8 cellular contexts compared by ENCODE assay signal in genomic region chr15:60568301-60568742, GRCh38.
DNase-seq lines count a peak whose midpoint lies in the region; ATAC-seq and TF ChIP-seq lines count a peak whose summit lies in the region.

No MANE protein-coding gene starts in this region.

- ATAC-seq in GM19351 (IDR thresholded peaks at IDR 0.05; ENCODE audit: unreplicated experiment) (peak; percentile 90), HG03066 (IDR thresholded peaks at IDR 0.05; ENCODE audit: low read depth, unreplicated experiment) (peak; percentile 80)

- H3K9me3 Mint-ChIP-seq in activated naive CD8-positive, alpha-beta T cell treated with anti-CD3 and anti-CD28 coated beads for 36 hours = no peaks in the 10 kb centered on the region

- H3K4me1 ChIP-seq in DOHH2 (ENCODE audit: control insufficient read depth, low read length) = peaks cover 14% of the 10 kb centered on the region
- H3K4me1 ChIP-seq in vagina = peaks cover 20% of the 10 kb centered on the region

- no peaks in the 10 kb centered on the region for H4K20me1 ChIP-seq in DOHH2 (ENCODE audit: control insufficient read depth, insufficient read depth, low read depth, low read length)

- H3K9me3 ChIP-seq in DOHH2 (ENCODE audit: control insufficient read depth, insufficient read depth, low read length) = no peaks in the 10 kb centered on the region
- H3K9me3 ChIP-seq in vagina = no peaks in the 10 kb centered on the region

- no peaks in the 10 kb centered on the region for H3K27me3 Mint-ChIP-seq in activated naive CD8-positive, alpha-beta T cell treated with anti-CD3 and anti-CD28 coated beads for 36 hours

- H3K27ac Mint-ChIP-seq in activated naive CD8-positive, alpha-beta T cell treated with anti-CD3 and anti-CD28 coated beads for 36 hours = peak overlapping the region; percentile 88

- H3K27me3 ChIP-seq in DOHH2 (ENCODE audit: control insufficient read depth, low read length) = peaks cover 35% of the 10 kb centered on the region
- H3K27me3 ChIP-seq in vagina = no peaks in the 10 kb centered on the region

- H3K4me3 Mint-ChIP-seq in activated naive CD8-positive, alpha-beta T cell treated with anti-CD3 and anti-CD28 coated beads for 36 hours = peak overlapping the region; percentile 50

- no peak for DNase-seq in activated naive CD8-positive, alpha-beta T cell treated with anti-CD3 and anti-CD28 coated beads for 36 hours
- no peak for DNase-seq in stimulated activated CD4-positive, alpha-beta T cell treated with anti-CD3 and anti-CD28 coated beads, Interleukin-2, amount 100 ng/mL, for 24 hours
- DNase-seq in epidermal melanocyte (ENCODE audit: insufficient read length, low spot score) = no peak
- DNase-seq in vagina (ENCODE audit: extremely low spot score in 2 of 2) = no peak
- no peak for DNase-seq in activated CD8-positive, alpha-beta memory T cell treated with anti-CD3 and anti-CD28 coated beads for 24 hours

- H3F3A ChIP-seq in DOHH2 (ENCODE audit: control insufficient read depth, insufficient read depth) = no peaks in the 10 kb centered on the region

- peaks cover 12% of the 10 kb centered on the region for H3K36me3 Mint-ChIP-seq in activated naive CD8-positive, alpha-beta T cell treated with anti-CD3 and anti-CD28 coated beads for 36 hours

- H3K36me3 ChIP-seq in DOHH2 (ENCODE audit: control insufficient read depth, low read length) (no peaks in the 10 kb centered on the region), vagina (no peaks in the 10 kb centered on the region)

- peak overlapping the region; percentile 34 for H3K4me2 ChIP-seq in DOHH2 (ENCODE audit: low read length)

- H3K79me2 ChIP-seq in DOHH2 (ENCODE audit: control insufficient read depth, low read length) = no peaks in the 10 kb centered on the region

- TF ChIP-seq CTCF in DOHH2 (IDR thresholded peaks at IDR 0.05; ENCODE audit: low read depth, low read length, poor library complexity, severe bottlenecking) (no peak), vagina (IDR thresholded peaks at IDR 0.05) (no peak)

- H3K4me3 ChIP-seq in DOHH2 (ENCODE audit: low read length) (peak overlapping the region; percentile 5; the same call in 1 of the 2 replicates), vagina (no peak overlapping the region)

- TF ChIP-seq POLR2A in vagina (IDR thresholded peaks at IDR 0.05) = no peak

- H3K9me2 ChIP-seq in DOHH2 (replicated peaks; ENCODE audit: control insufficient read depth, low read length) = no peaks in the 10 kb centered on the region

- intact Hi-C loops in vagina (cut with DNase I) = no loop called here

- no peak overlapping the region for H3K27ac ChIP-seq in DOHH2 (ENCODE audit: low read depth, low read length)
- no peak overlapping the region for H3K27ac ChIP-seq in vagina

- H3K4me1 Mint-ChIP-seq in activated naive CD8-positive, alpha-beta T cell treated with anti-CD3 and anti-CD28 coated beads for 36 hours = peaks cover 89% of the 10 kb centered on the region
